In genomic region chr5:104778-105296, GRCh38 we compare ENCODE assay signal across 10 cellular contexts. TPM values are rescaled to one million over a fixed set of nuclear protein-coding genes. Genes with fewer than 3 reads are reported as not detected.
"Had no signal": no experiment of that assay in that cellular context is flagged by ENCODE, and none has a peak within 500 bp of the region (broad histone marks: within the 10 kb centered on the region; RNA-seq: fewer than 3 reads in every experiment).

No MANE protein-coding gene starts in this region.

- ATAC-seq: gastroesophageal sphincter; stimulated activated effector memory CD8-positive, alpha-beta T cell treated with anti-CD3 and anti-CD28 coated beads, Interleukin-12 subunit alpha, Interleukin-12 subunit beta, amount 100 ng/mL, for 72 hours; T-helper 17 cell had no signal

- DNase-seq: activated CD4-positive, alpha-beta T cell treated with anti-CD3 and anti-CD28 coated beads for 4 hours; activated naive CD4-positive, alpha-beta T cell treated with anti-CD3 and anti-CD28 coated beads for 36 hours; dorsolateral prefrontal cortex; endodermal cell; islet precursor cell; T-helper 17 cell; tibial artery had no signal

- H3K27ac Mint-ChIP-seq: activated naive CD4-positive, alpha-beta T cell treated with anti-CD3 and anti-CD28 coated beads for 36 hours; endodermal cell; stimulated activated effector memory CD8-positive, alpha-beta T cell treated with anti-CD3 and anti-CD28 coated beads, Interleukin-12 subunit alpha, Interleukin-12 subunit beta, amount 100 ng/mL, for 72 hours; T-helper 17 cell had no signal

- H3K4me3 Mint-ChIP-seq: activated naive CD4-positive, alpha-beta T cell treated with anti-CD3 and anti-CD28 coated beads for 36 hours; endodermal cell; stimulated activated effector memory CD8-positive, alpha-beta T cell treated with anti-CD3 and anti-CD28 coated beads, Interleukin-12 subunit alpha, Interleukin-12 subunit beta, amount 100 ng/mL, for 72 hours; T-helper 17 cell had no signal

- H3K9me3 Mint-ChIP-seq: activated naive CD4-positive, alpha-beta T cell treated with anti-CD3 and anti-CD28 coated beads for 36 hours; stimulated activated effector memory CD8-positive, alpha-beta T cell treated with anti-CD3 and anti-CD28 coated beads, Interleukin-12 subunit alpha, Interleukin-12 subunit beta, amount 100 ng/mL, for 72 hours had no signal

- H3K4me1 Mint-ChIP-seq: stimulated activated effector memory CD8-positive, alpha-beta T cell treated with anti-CD3 and anti-CD28 coated beads, Interleukin-12 subunit alpha, Interleukin-12 subunit beta, amount 100 ng/mL, for 72 hours; T-helper 17 cell had no signal

- H3K36me3 Mint-ChIP-seq: stimulated activated effector memory CD8-positive, alpha-beta T cell treated with anti-CD3 and anti-CD28 coated beads, Interleukin-12 subunit alpha, Interleukin-12 subunit beta, amount 100 ng/mL, for 72 hours had no signal

RNA-seq across cellular contexts. Expression of gene PLEKHG4B, which starts 12.9 kb away (rescaled TPM):
- total RNA-seq: activated naive CD4-positive, alpha-beta T cell treated with anti-CD3 and anti-CD28 coated beads for 36 hours; ascending aorta had no signal
